Comparison of ENCODE assay signal across 20 cellular contexts in genomic region chr3:167723872-167724271, GRCh38.
"Had no signal": no experiment of that assay in that cellular context is flagged by ENCODE, and none has a peak within 500 bp of the region (broad histone marks: within the 10 kb centered on the region; RNA-seq: fewer than 3 reads in every experiment).

No MANE protein-coding gene starts in this region.

- H3K27me3 Mint-ChIP-seq: activated naive CD4-positive, alpha-beta T cell treated with anti-CD3 and anti-CD28 coated beads, Interleukin-2, amount 10 ng/mL, durations not matched to agents 7 days and 5 days; type B pancreatic cell had no signal

- H3K36me3 ChIP-seq: ovary had no signal

- H3K4me1 ChIP-seq: ascending aorta, right lobe of liver had no signal

- ATAC-seq: left ventricle myocardium superior; stimulated activated naive CD8-positive, alpha-beta T cell treated with anti-CD3 and anti-CD28 coated beads, Interleukin-15, Interleukin-2, amounts not matched to agents 100 U/mL and 50 U/mL, for 24 hours had no signal

- H3K27me3 ChIP-seq: ascending aorta, esophagus squamous epithelium, ovary, right lobe of liver, suprapubic skin had no signal

- H3K27ac Mint-ChIP-seq: activated naive CD4-positive, alpha-beta T cell treated with anti-CD3 and anti-CD28 coated beads, Interleukin-2, amount 10 ng/mL, durations not matched to agents 7 days and 5 days; activated T-helper 2 cell treated with anti-CD3 and anti-CD28 coated beads, Interferon-gamma antibody, Interleukin-2, Interleukin-4, amounts not matched to agents 10 μg/mL and 5 μg/mL and 100 μg/mL, durations not matched to agents 14 hours and 24 hours and 36 hours; T-helper 1 cell treated with Interleukin-12 subunit alpha and Interleukin-12 subunit beta and Interleukin-4 antibody, amounts not matched to agents 30 μg/mL and 1 μg/mL, for 36 hours had no signal

- H3K4me2 ChIP-seq: smooth muscle cell had no signal

- DNase-seq: activated CD4-positive, alpha-beta T cell treated with anti-CD3 and anti-CD28 coated beads, Interleukin-2, amount 50 U/mL, for 4 hours; activated CD4-positive, CD25-positive, alpha-beta regulatory T cell treated with anti-CD3 and anti-CD28 coated beads, Interleukin-2, amount 50 U/mL, for 72 hours; activated naive CD4-positive, alpha-beta T cell treated with anti-CD3 and anti-CD28 coated beads, Interleukin-2, amount 10 ng/mL, durations not matched to agents 7 days and 5 days; activated T-cell treated with anti-CD3 and anti-CD28 coated beads for 4 hours; esophagus squamous epithelium; hippocampal formation; left ventricle myocardium superior; mesenchymal stem cell; ovary; right lobe of liver; stimulated activated CD4-positive, alpha-beta T cell treated with anti-CD3 and anti-CD28 coated beads, Interleukin-4, amount 100 ng/mL, for 4 hours; stimulated activated CD8-positive, alpha-beta memory T cell treated with anti-CD3 and anti-CD28 coated beads, Interleukin-4, amount 100 ng/mL, for 48 hours; stimulated activated naive CD8-positive, alpha-beta T cell treated with anti-CD3 and anti-CD28 coated beads, Interleukin-15, Interleukin-2, amounts not matched to agents 100 U/mL and 50 U/mL, for 24 hours had no signal

- H3K9me3 Mint-ChIP-seq: activated naive CD4-positive, alpha-beta T cell treated with anti-CD3 and anti-CD28 coated beads, Interleukin-2, amount 10 ng/mL, durations not matched to agents 7 days and 5 days; activated T-helper 2 cell treated with anti-CD3 and anti-CD28 coated beads, Interferon-gamma antibody, Interleukin-2, Interleukin-4, amounts not matched to agents 10 μg/mL and 5 μg/mL and 100 μg/mL, durations not matched to agents 14 hours and 24 hours and 36 hours; neural crest cell; T-helper 1 cell treated with Interleukin-12 subunit alpha and Interleukin-12 subunit beta and Interleukin-4 antibody, amounts not matched to agents 30 μg/mL and 1 μg/mL, for 36 hours; type B pancreatic cell had no signal

- H3K9me3 ChIP-seq: ascending aorta, esophagus squamous epithelium, ovary, right lobe of liver, suprapubic skin had no signal

- H3K27ac ChIP-seq: ascending aorta, esophagus squamous epithelium, ovary, right lobe of liver, suprapubic skin had no signal

- H3K4me3 ChIP-seq: ascending aorta, esophagus squamous epithelium, ovary, right lobe of liver, smooth muscle cell, suprapubic skin had no signal

- H3K4me3 Mint-ChIP-seq: activated naive CD4-positive, alpha-beta T cell treated with anti-CD3 and anti-CD28 coated beads, Interleukin-2, amount 10 ng/mL, durations not matched to agents 7 days and 5 days; neural crest cell; T-helper 1 cell treated with Interleukin-12 subunit alpha and Interleukin-12 subunit beta and Interleukin-4 antibody, amounts not matched to agents 30 μg/mL and 1 μg/mL, for 36 hours; type B pancreatic cell had no signal
